9 cellular contexts compared by ENCODE assay signal in genomic region chr7:142632291-142633134, GRCh38.
DNase-seq lines count a peak whose midpoint lies in the region; ATAC-seq, FAIRE-seq and TF ChIP-seq lines count a peak whose summit lies in the region.
"Had no signal": no experiment of that assay in that cellular context is flagged by ENCODE, and none has a peak within 500 bp of the region (broad histone marks: within the 10 kb centered on the region; RNA-seq: fewer than 3 reads in every experiment).

No MANE protein-coding gene starts in this region.

- TF ChIP-seq CTCF in pancreas (IDR thresholded peaks at IDR 0.05): peak; percentile 67 to 83 (median 70)

- DNase-seq in GF-D8 (lab: John Stamatoyannopoulos, UW) (peak; percentile 36), RKO (ENCODE audit: low spot score) (peak; percentile 89), frontal cortex (ENCODE audit: low spot score in 2 of 2) (peak; percentile 35 to 72), pancreas (peak; percentile 33 to 77 (median 58)), NCI-H128 (lab: John Stamatoyannopoulos, UW; ENCODE audit: unreplicated experiment) (no peak)
- peak; percentile 26 for DNase-seq in activated T-helper 9 cell treated with anti-CD3 and anti-CD28 coated beads, Interleukin-2, amount 50 U/mL, for 16 hours (ENCODE audit: low read depth)

- H3K9me3 ChIP-seq in pancreas: no peaks in the 10 kb centered on the region

- H3K27ac ChIP-seq in pancreas: no peak overlapping the region

- peaks cover 0 to 3% (median 0%) of the 10 kb centered on the region in 3 donors for H3K4me1 ChIP-seq in pancreas

- no peaks in the 10 kb centered on the region for H3K36me3 ChIP-seq in pancreas

- H3K4me3 ChIP-seq in pancreas: no peak overlapping the region

- intact Hi-C loops in pancreas (cut with DNase I): loop anchor here in 1 of 3 donors (10.0 kb wide), 1 partner anchor 152 kb away; no protein-coding TSS in a partner anchor

- ATAC-seq in GM21723 (IDR thresholded peaks at IDR 0.05; ENCODE audit: unreplicated experiment) (peak; percentile 98), pancreas (peak; percentile 81 to 95 (median 92))

- no peak for FAIRE-seq in frontal cortex (lab: Jason Lieb, UNC)
- FAIRE-seq in pancreas (lab: Jason Lieb, UNC): no peak
- FAIRE-seq: islet of Langerhans had no signal

- TF ChIP-seq RAD21 in Ishikawa (IDR thresholded peaks at IDR 0.05; ENCODE audit: low read depth): peak; percentile 81

- no peaks in the 10 kb centered on the region for H3K27me3 ChIP-seq in pancreas

- WGBS in pancreas, 2 donors: 24 to 25% methylated on average over 17 of the region's 17 CpGs

- TF ChIP-seq EP300 in Ishikawa (IDR thresholded peaks at IDR 0.05; ENCODE audit: borderline replicate concordance): no peak

TF ChIP-seq in Ishikawa, 13 proteins besides CTCF, POLR2A, EP300 and RAD21:
- TF ChIP-seq TCF12 (IDR thresholded peaks at IDR 0.05; ENCODE audit: low read depth) (no peak), ZBTB7A (IDR thresholded peaks at IDR 0.05; ENCODE audit: low read depth) (no peak), NFIC (IDR thresholded peaks at IDR 0.05) (no peak), CEBPB (IDR thresholded peaks at IDR 0.05) (no peak)
